In genomic region chr16:30984669-30985400, GRCh38 we compare ENCODE assay signal across 8 cellular contexts. TPM values are rescaled to one million over a fixed set of nuclear protein-coding genes. Genes with fewer than 3 reads are reported as not detected.
DNase-seq lines count a peak whose midpoint lies in the region; ATAC-seq and TF ChIP-seq lines count a peak whose summit lies in the region.

TSS of gene HSD3B7 (plus strand) at chr16:30985207. CDS start at chr16:30985659, 452 bp downstream.

- H3K4me1 ChIP-seq in heart left ventricle, result peaks cover 0 to 21% (median 11%) of the 10 kb centered on the region in 12 donors
- H3K4me1 ChIP-seq in tibial nerve, result peaks cover 0 to 29% (median 11%) of the 10 kb centered on the region in 4 donors

- no peaks in the 10 kb centered on the region for H3K9me2 ChIP-seq in SU-DHL-6 (replicated peaks; ENCODE audit: insufficient read depth, low read length)

- H3K4me2 ChIP-seq in SU-DHL-6 (ENCODE audit: low read depth, low read length, poor library complexity, severe bottlenecking), result no peak within 1 kb of the TSS

- H3K27ac ChIP-seq in SU-DHL-6 (ENCODE audit: low read depth, low read length) (no peak within 1 kb of the TSS), heart left ventricle (peak within 1 kb of the TSS in 10 of 12 donors; percentile 26 to 82 (median 66)), tibial nerve (peak within 1 kb of the TSS in 3 of 4 donors; percentile 26 to 84 (median 64))

- H4K20me1 ChIP-seq in SU-DHL-6 (ENCODE audit: low read depth, low read length), result no peaks in the 10 kb centered on the region

- H3K27ac Mint-ChIP-seq in activated naive CD8-positive, alpha-beta T cell treated with anti-CD3 and anti-CD28 coated beads, Interleukin-2, amount 10 ng/mL, durations not matched to agents 7 days and 5 days, result peak within 1 kb of the TSS; percentile 63

- H3K9me3 ChIP-seq in MG63 (no peaks in the 10 kb centered on the region), SU-DHL-6 (ENCODE audit: insufficient read depth, low read length) (no peaks in the 10 kb centered on the region), heart left ventricle (no peaks in the 10 kb centered on the region), tibial nerve (no peaks in the 10 kb centered on the region)

- H3K4me3 ChIP-seq in MG63, result 0 out of 2 replicates have a peak within 1 kb of the TSS, but pooled peaks have one; percentile 11
- no peak within 1 kb of the TSS for H3K4me3 ChIP-seq in SU-DHL-6 (ENCODE audit: insufficient read depth, low read length, poor library complexity, severe bottlenecking)
- peak within 1 kb of the TSS in 11 of 12 donors; percentile 24 to 79 (median 61) for H3K4me3 ChIP-seq in heart left ventricle
- H3K4me3 ChIP-seq in tibial nerve, result peak within 1 kb of the TSS; percentile 21 to 59 (median 42)

- TF ChIP-seq POLR2A in heart left ventricle (IDR thresholded peaks at IDR 0.05), result peak in 1 of 2 donors; percentile 32
- no peak for TF ChIP-seq POLR2A in tibial nerve (IDR thresholded peaks at IDR 0.05)

- no peaks in the 10 kb centered on the region for H3K79me2 ChIP-seq in SU-DHL-6 (ENCODE audit: insufficient read depth, low read length)

- DNase-seq in NCI-H1417 (lab: John Stamatoyannopoulos, UW) (peak; percentile 36 to 72 (median 59)), NCI-H1417 treated with DMSO at 0.1 percent for 48 hours (lab: John Stamatoyannopoulos, UW) (no peak), MG63 (peak; percentile 84), heart left ventricle (peak; percentile 90 to 95 (median 90)), posterior cingulate gyrus (peak; percentile 64 to 97 (median 88)), tibial nerve (ENCODE audit: low spot score in 2 of 2) (peak; percentile 91 to 95)
- DNase-seq in activated naive CD8-positive, alpha-beta T cell treated with anti-CD3 and anti-CD28 coated beads, Interleukin-2, amount 10 ng/mL, durations not matched to agents 7 days and 5 days, result peak; percentile 92

- no peaks in the 10 kb centered on the region; the same call in 1 of the 2 replicates for H3F3A ChIP-seq in SU-DHL-6 (ENCODE audit: insufficient read depth)

- H3K36me3 Mint-ChIP-seq in activated naive CD8-positive, alpha-beta T cell treated with anti-CD3 and anti-CD28 coated beads, Interleukin-2, amount 10 ng/mL, durations not matched to agents 7 days and 5 days, result no peaks in the 10 kb centered on the region

- H3K4me3 Mint-ChIP-seq in activated naive CD8-positive, alpha-beta T cell treated with anti-CD3 and anti-CD28 coated beads, Interleukin-2, amount 10 ng/mL, durations not matched to agents 7 days and 5 days, result peak within 1 kb of the TSS; percentile 76

- 25 to 38% (median 29%) methylated on average over 17 to 24 of the region's 24 CpGs for WGBS in heart left ventricle, 4 donors
- 24 to 31% methylated on average over 23 to 24 of the region's 24 CpGs for WGBS in tibial nerve, 2 donors

- ATAC-seq in activated naive CD8-positive, alpha-beta T cell treated with anti-CD3 and anti-CD28 coated beads, Interleukin-2, amount 10 ng/mL, durations not matched to agents 7 days and 5 days (ENCODE audit: low read depth), result peak; percentile 75
- ATAC-seq in heart left ventricle, result peak; percentile 83 to 91 (median 88)

- peak; percentile 82 for TF ChIP-seq CTCF in SU-DHL-6 (IDR thresholded peaks at IDR 0.05; ENCODE audit: insufficient read depth, low read length, poor library complexity, severe bottlenecking)
- peak; percentile 92 to 97 (median 96) for TF ChIP-seq CTCF in heart left ventricle (IDR thresholded peaks at IDR 0.05)
- TF ChIP-seq CTCF in tibial nerve (IDR thresholded peaks at IDR 0.05), result peak; percentile 88 to 98 (median 97)

- no peak within 1 kb of the TSS for H2AFZ ChIP-seq in SU-DHL-6 (ENCODE audit: low read depth, low read length, severe bottlenecking)

- intact Hi-C loops in heart left ventricle (cut with DNase I), result loop anchor here (1.0 to 10.0 kb wide), 20 partner anchors 47 to 890 kb away; partner anchors contain the start of genes ZNF843 (in 7 of the 10), VKORC1 (in 3 of the 10), ZNF646 (in 3 of the 10) and ZNF668 (in 3 of the 10)
- intact Hi-C loops in posterior cingulate gyrus (cut with DNase I), result loop anchor here (1.0 to 5.0 kb wide), 3 partner anchors 112 to 883 kb away; partner anchors contain the start of gene ZNF843

- no peaks in the 10 kb centered on the region for H3K27me3 ChIP-seq in MG63
- no peaks in the 10 kb centered on the region for H3K27me3 ChIP-seq in SU-DHL-6 (ENCODE audit: low read length)
- H3K27me3 ChIP-seq in heart left ventricle, result no peaks in the 10 kb centered on the region
- H3K27me3 ChIP-seq in tibial nerve, result no peaks in the 10 kb centered on the region

- no peaks in the 10 kb centered on the region for H3K9me3 Mint-ChIP-seq in activated naive CD8-positive, alpha-beta T cell treated with anti-CD3 and anti-CD28 coated beads, Interleukin-2, amount 10 ng/mL, durations not matched to agents 7 days and 5 days

- POLR2A ChIA-PET in activated naive CD8-positive, alpha-beta T cell treated with anti-CD3 and anti-CD28 coated beads, Interleukin-2, amount 10 ng/mL, durations not matched to agents 7 days and 5 days (lab: Charles Lee), result interaction anchor here (0.6 to 3.3 kb wide), 8 partner anchors 12 to 370 kb away, joined by 3 to 12 read pairs (median 6); partner anchors contain the start of genes FUS, ZNF646 and ZNF668

- H3K9ac ChIP-seq in SU-DHL-6 (ENCODE audit: low read length), result no peak within 1 kb of the TSS

- no peaks in the 10 kb centered on the region for H3K27me3 Mint-ChIP-seq in activated naive CD8-positive, alpha-beta T cell treated with anti-CD3 and anti-CD28 coated beads, Interleukin-2, amount 10 ng/mL, durations not matched to agents 7 days and 5 days

- H3K4me1 Mint-ChIP-seq in activated naive CD8-positive, alpha-beta T cell treated with anti-CD3 and anti-CD28 coated beads, Interleukin-2, amount 10 ng/mL, durations not matched to agents 7 days and 5 days, result peaks cover 7% of the 10 kb centered on the region

- peak; percentile 47 to 68 for TF ChIP-seq EP300 in tibial nerve (IDR thresholded peaks at IDR 0.05)

- peaks cover 52% of the 10 kb centered on the region for H3K36me3 ChIP-seq in MG63
- H3K36me3 ChIP-seq in SU-DHL-6 (ENCODE audit: low read length), result no peaks in the 10 kb centered on the region
- H3K36me3 ChIP-seq in heart left ventricle, result peaks cover 0 to 63% (median 38%) of the 10 kb centered on the region in 9 donors
- H3K36me3 ChIP-seq in tibial nerve, result peaks cover 0 to 80% (median 13%) of the 10 kb centered on the region in 3 donors

RNA-seq across cellular contexts. Expression of gene HSD3B7, which starts in this region (rescaled TPM):
- total RNA-seq in MG63 (2014; rRNA removed; shearing (Covaris generic); ENCODE audit: low replicate concordance), result 2.1 and 5.0 TPM in 2 replicates
- total RNA-seq in activated naive CD8-positive, alpha-beta T cell treated with anti-CD3 and anti-CD28 coated beads, Interleukin-2, amount 10 ng/mL, durations not matched to agents 7 days and 5 days, result 10 to 100 TPM in 1 of 2 experiments, 1 to 10 TPM in 1; 8.5 to 10.9 TPM
- 10 to 100 TPM in 3 of 9 donors, 1 to 10 TPM in 6; 3.8 to 27.2 (median 6.9) TPM for total RNA-seq in heart left ventricle
- polyA plus RNA-seq in heart left ventricle, result 1 to 10 TPM; 7.1 to 7.8 TPM
- 10 to 100 TPM; 14.9 to 42.9 (median 22.5) TPM for total RNA-seq in tibial nerve
